12 cellular contexts compared by ENCODE assay signal in the genomic region with DNA sequence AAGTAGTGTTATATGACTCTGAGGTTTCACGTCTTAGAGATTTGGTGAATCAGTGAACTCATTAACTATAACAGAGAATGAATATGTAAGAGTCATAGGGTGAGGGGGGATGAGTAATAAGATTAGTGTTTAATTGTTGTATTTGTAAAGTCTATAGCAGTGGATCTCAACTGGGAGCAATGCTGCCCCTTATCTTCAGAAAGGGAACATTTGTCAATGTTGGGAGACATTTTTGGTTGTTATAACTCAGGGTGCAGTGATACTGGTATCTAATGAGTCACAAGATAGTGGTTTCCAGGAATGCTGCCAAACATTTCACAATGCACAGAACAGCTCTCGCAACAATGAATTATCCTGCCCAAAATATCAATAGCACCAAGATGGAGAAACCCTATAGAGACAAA.
A peak's percentile ranks its signal among the peaks of the same experiment; 100 is the strongest.
DNase-seq lines count a peak whose midpoint lies in the region; ATAC-seq, FAIRE-seq and TF ChIP-seq lines count a peak whose summit lies in the region.
"Had no signal": no experiment of that assay in that cellular context is flagged by ENCODE, and none has a peak within 500 bp of the region (broad histone marks: within the 10 kb centered on the region; RNA-seq: fewer than 3 reads in every experiment).

No MANE protein-coding gene starts in this region.

- DNase-seq in SIG-M5 treated with dmso at 0.1 percent for 504 hours (lab: John Stamatoyannopoulos, UW; ENCODE audit: unreplicated experiment) (peak; percentile 66), SIG-M5 (lab: John Stamatoyannopoulos, UW) (no peak), RKO (ENCODE audit: low spot score) (peak; percentile 27), fibroblast of villous mesenchyme (ENCODE audit: low read depth) (peak; percentile 75), urothelium cell line (ENCODE audit: low spot score) (peak; percentile 24), GM10266 (ENCODE audit: extremely low spot score) (no peak), mesenteric fat pad (ENCODE audit: low spot score) (no peak)
- no peak for DNase-seq in activated T-cell treated with anti-CD3 and anti-CD28 coated beads, Interleukin-2, amount 50 U/mL, for 4 hours
- DNase-seq: NCI-H524 treated with DMSO at 0.1 percent for 48 hours, occipital lobe had no signal

- H3K4me3 Mint-ChIP-seq in activated T-cell treated with anti-CD3 and anti-CD28 coated beads, Interleukin-2, amount 50 U/mL, for 4 hours = no peak overlapping the region
- H3K4me3 Mint-ChIP-seq: activated naive CD8-positive, alpha-beta T cell; B cell had no signal

- FAIRE-seq in urothelium cell line (lab: Jason Lieb, UNC) = no peak

- peaks cover 11% of the 10 kb centered on the region for H3K9me3 Mint-ChIP-seq in activated T-cell treated with anti-CD3 and anti-CD28 coated beads, Interleukin-2, amount 50 U/mL, for 4 hours

- no peak for ATAC-seq in activated T-cell treated with anti-CD3 and anti-CD28 coated beads, Interleukin-2, amount 50 U/mL, for 4 hours

- no peak for TF ChIP-seq CTCF in fibroblast of villous mesenchyme (IDR thresholded peaks at IDR 0.05; ENCODE audit: insufficient read depth, low read depth, low read length)
- TF ChIP-seq CTCF in GM10266 (IDR thresholded peaks at IDR 0.05; ENCODE audit: control insufficient read depth, insufficient read depth, low read depth, missing control alignments) = no peak

- no peaks in the 10 kb centered on the region for H3K36me3 Mint-ChIP-seq in activated T-cell treated with anti-CD3 and anti-CD28 coated beads, Interleukin-2, amount 50 U/mL, for 4 hours (ENCODE audit: insufficient read depth)
- H3K36me3 Mint-ChIP-seq: activated naive CD8-positive, alpha-beta T cell had no signal

- no peaks in the 10 kb centered on the region for H3K4me1 Mint-ChIP-seq in activated T-cell treated with anti-CD3 and anti-CD28 coated beads, Interleukin-2, amount 50 U/mL, for 4 hours (ENCODE audit: low read depth)
- H3K4me1 Mint-ChIP-seq: B cell had no signal

- H3K4me3 ChIP-seq in fibroblast of villous mesenchyme (ENCODE audit: low read depth, low read length) = no peak overlapping the region

- H3K27me3 Mint-ChIP-seq in activated T-cell treated with anti-CD3 and anti-CD28 coated beads, Interleukin-2, amount 50 U/mL, for 4 hours (ENCODE audit: low read depth) = no peaks in the 10 kb centered on the region
- H3K27me3 Mint-ChIP-seq: activated naive CD8-positive, alpha-beta T cell; B cell had no signal

Comparison
In these comparisons a context has a peak if more than half of its experiments do, and no peak if none do; other contexts are left out.
1. DNase-seq: peak in SIG-M5 treated with dmso at 0.1 percent for 504 hours (single experiment), RKO (single experiment), fibroblast of villous mesenchyme (single experiment) and urothelium cell line (single experiment); none in SIG-M5 (single experiment), GM10266 (single experiment), mesenteric fat pad (single experiment) and activated T-cell treated with anti-CD3 and anti-CD28 coated beads, Interleukin-2, amount 50 U/mL, for 4 hours (single experiment).